8 cellular contexts compared by ENCODE assay signal in genomic region chr3:42880601-42881451, GRCh38. TPM values are rescaled to one million over a fixed set of nuclear protein-coding genes. Genes with fewer than 3 reads are reported as not detected.
DNase-seq lines count a peak whose midpoint lies in the region; ATAC-seq, FAIRE-seq and TF ChIP-seq lines count a peak whose summit lies in the region.

No MANE protein-coding gene starts in this region.

- peak overlapping the region; percentile 93 for H2AFZ ChIP-seq in endothelial cell of umbilical vein (ENCODE audit: low read depth, low read length)

- peak; percentile 80 to 91 (median 85) for DNase-seq in CD8-positive, alpha-beta memory T cell
- DNase-seq in NK-92 (lab: John Stamatoyannopoulos, UW; ENCODE audit: unreplicated experiment) (peak; percentile 42), endothelial cell of umbilical vein (ENCODE audit: low read depth, low spot score) (peak; percentile 46), midbrain (lab: John Stamatoyannopoulos, UW) (peak; percentile 83)
- peak; percentile 66 to 76 (median 71) for DNase-seq in activated CD8-positive, alpha-beta memory T cell treated with anti-CD3 and anti-CD28 coated beads for 48 hours (ENCODE audit: low read depth in 2 of 3, low spot score in 2 of 3)
- DNase-seq in stimulated activated CD8-positive, alpha-beta memory T cell treated with anti-CD3 and anti-CD28 coated beads, Interleukin-15, amount 100 ng/mL, for 4 hours (ENCODE audit: low read depth in 2 of 2), result peak; percentile 74 to 76

- H3K27ac Mint-ChIP-seq in CD8-positive, alpha-beta memory T cell, result peak overlapping the region; percentile 25 to 96 (median 88)

- H3K4me2 ChIP-seq in endothelial cell of umbilical vein (ENCODE audit: insufficient read depth, low read length), result peak overlapping the region; percentile 51

- POLR2A ChIA-PET in CD8-positive, alpha-beta memory T cell (lab: Charles Lee), result no interaction called here
- POLR2A ChIA-PET in endothelial cell of umbilical vein (lab: Charles Lee), result no interaction called here

- no peaks in the 10 kb centered on the region for H3K9me1 ChIP-seq in endothelial cell of umbilical vein (replicated peaks; ENCODE audit: control insufficient read depth, extremely low read depth, insufficient read depth, low read length)

- H3K4me1 ChIP-seq in CD8-positive, alpha-beta memory T cell (ENCODE audit: insufficient read depth, low read length), result peaks cover 10% of the 10 kb centered on the region
- H3K4me1 ChIP-seq in endothelial cell of umbilical vein (ENCODE audit: control insufficient read depth, extremely low read depth, insufficient read depth, low read length), result peaks cover 7% of the 10 kb centered on the region

- no peak for TF ChIP-seq POLR2A in endothelial cell of umbilical vein (IDR thresholded peaks at IDR 0.05; ENCODE audit: low read depth, low read length)

- peak overlapping the region; percentile 22 for H3K9ac ChIP-seq in endothelial cell of umbilical vein (replicated peaks; ENCODE audit: extremely low read depth, insufficient read depth, low read length)

- TF ChIP-seq CTCF in endothelial cell of umbilical vein (IDR thresholded peaks at IDR 0.05; ENCODE audit: extremely low read depth in 1 of 2, insufficient read depth in 1 of 2, low read depth in 1 of 2, low read length in 2 of 2), result peak; percentile 88 to 94

- no TSS peak for BruUV-seq in endothelial cell of umbilical vein (replicated peaks; lab: Mats Ljungman, UMichigan)

- H3K36me3 Mint-ChIP-seq in CD8-positive, alpha-beta memory T cell, result no peaks in the 10 kb centered on the region

- CTCF ChIA-PET in CD8-positive, alpha-beta memory T cell (lab: Charles Lee), result interaction anchor here (0.6 to 1.9 kb wide), 9 partner anchors 35 to 223 kb away, joined by 3 to 19 read pairs (median 4); no protein-coding TSS in a partner anchor
- CTCF ChIA-PET in endothelial cell of umbilical vein (lab: Charles Lee), result interaction anchor here (0.6 to 2.2 kb wide), 15 partner anchors 8 to 651 kb away, joined by 3 to 21 read pairs (median 3); no protein-coding TSS in a partner anchor

- dilution Hi-C loops in endothelial cell of umbilical vein (cut with MboI; ENCODE audit: extremely low pct_ligation_motif_present, low sequenced_read_pairs), result no loop called here

- H3K4me3 Mint-ChIP-seq in CD8-positive, alpha-beta memory T cell, result peak overlapping the region; percentile 77 to 91 (median 82)

- no peaks in the 10 kb centered on the region for H3K36me3 ChIP-seq in CD8-positive, alpha-beta memory T cell (ENCODE audit: insufficient read depth, low read length)
- no peaks in the 10 kb centered on the region for H3K36me3 ChIP-seq in endothelial cell of umbilical vein (ENCODE audit: control insufficient read depth in 2 of 2, extremely low read depth in 1 of 2, insufficient read depth in 2 of 2, low read length in 2 of 2)

- no peaks in the 10 kb centered on the region for H4K20me1 ChIP-seq in endothelial cell of umbilical vein (replicated peaks; ENCODE audit: control insufficient read depth, extremely low read depth, insufficient read depth, low read length)

- H3K27me3 ChIP-seq in CD8-positive, alpha-beta memory T cell (ENCODE audit: insufficient read depth, low read length, poor library complexity, severe bottlenecking), result no peaks in the 10 kb centered on the region
- peaks cover 11 to 16% of the 10 kb centered on the region in 2 experiments for H3K27me3 ChIP-seq in endothelial cell of umbilical vein (ENCODE audit: control insufficient read depth in 2 of 2, insufficient read depth in 2 of 2, low read length in 2 of 2)

- peak overlapping the region; percentile 51 for H3K4me3 ChIP-seq in CD8-positive, alpha-beta memory T cell (ENCODE audit: low read length)
- H3K4me3 ChIP-seq in endothelial cell of umbilical vein (replicated peaks in 1 of 3; ENCODE audit: insufficient read depth in 1 of 3, low read depth in 1 of 3, low read length in 3 of 3), result peak overlapping the region; percentile 23 to 40 (median 38)

- FAIRE-seq in endothelial cell of umbilical vein (lab: Jason Lieb, UNC), result peak; percentile 87

- intact Hi-C loops in endothelial cell of umbilical vein (cut with micrococcal nuclease), result loop anchor here (1.0 kb wide), 2 partner anchors 50 to 100 kb away; no protein-coding TSS in a partner anchor

- H3K4me1 Mint-ChIP-seq in CD8-positive, alpha-beta memory T cell, result peaks cover 9 to 17% (median 12%) of the 10 kb centered on the region in 3 donors

- H3K79me2 ChIP-seq in endothelial cell of umbilical vein (ENCODE audit: control insufficient read depth, insufficient read depth, low read length), result no peaks in the 10 kb centered on the region

- no peaks in the 10 kb centered on the region for H3K9me3 Mint-ChIP-seq in CD8-positive, alpha-beta memory T cell

- peak; percentile 98 for ATAC-seq in GM19438 (IDR thresholded peaks at IDR 0.05; ENCODE audit: low read depth, unreplicated experiment)
- ATAC-seq in HG03565 (IDR thresholded peaks at IDR 0.05; ENCODE audit: unreplicated experiment), result peak; percentile 95

- peaks cover 2 to 5% of the 10 kb centered on the region in 2 donors for H3K27me3 Mint-ChIP-seq in CD8-positive, alpha-beta memory T cell

- H3K9me3 ChIP-seq in CD8-positive, alpha-beta memory T cell (ENCODE audit: low read length), result no peaks in the 10 kb centered on the region
- H3K9me3 ChIP-seq in endothelial cell of umbilical vein (replicated peaks; ENCODE audit: control insufficient read depth, insufficient read depth, low read length), result no peaks in the 10 kb centered on the region

- peak overlapping the region; percentile 34 for H3K27ac ChIP-seq in CD8-positive, alpha-beta memory T cell (ENCODE audit: low read depth, low read length)
- no peak overlapping the region for H3K27ac ChIP-seq in endothelial cell of umbilical vein (ENCODE audit: insufficient read depth, low read depth, low read length)

TF ChIP-seq in endothelial cell of umbilical vein, 7 proteins besides CTCF, POLR2A, EP300 and RAD21:
- TF ChIP-seq MYC (IDR thresholded peaks at IDR 0.05; ENCODE audit: low read depth, low read length), result no peak
- TF ChIP-seq GATA2 (IDR thresholded peaks at IDR 0.05; ENCODE audit: insufficient read depth, insufficient read length, low read depth, low read length), result no peak
TF ChIP-seq in endothelial cell of umbilical vein: peak in this region for 0.

RNA-seq across cellular contexts. Expression of gene CYP8B1, which starts 5.1 kb away (rescaled TPM):
- not detected for total RNA-seq in CD8-positive, alpha-beta memory T cell
- not detected for polyA plus RNA-seq in CD8-positive, alpha-beta memory T cell
- not detected in 2 replicates for total RNA-seq in endothelial cell of umbilical vein
- not detected in 2 replicates for polyA plus RNA-seq in endothelial cell of umbilical vein
- polyA plus RNA-seq in endothelial cell of umbilical vein (2011; cell fraction: cytosol; rRNA removed), result not detected in 2 replicates
- polyA plus RNA-seq in endothelial cell of umbilical vein (2011; cell fraction: nucleus; rRNA removed), result not detected in 2 replicates
- polyA plus RNA-seq in endothelial cell of umbilical vein (2012), result not detected in 2 replicates
- polyA minus RNA-seq in endothelial cell of umbilical vein, result not detected in 2 replicates
- not detected for polyA minus RNA-seq in endothelial cell of umbilical vein (2011; cell fraction: cytosol; rRNA and poly(A)+ RNA removed)
- not detected in 2 replicates for polyA minus RNA-seq in endothelial cell of umbilical vein (2011; cell fraction: nucleus; rRNA and poly(A)+ RNA removed)

RNA-seq across cellular contexts. Expression of gene ZNF662, which starts 25.1 kb away (rescaled TPM):
- 1 to 10 TPM; 1.1 to 1.5 TPM for total RNA-seq in CD8-positive, alpha-beta memory T cell
- not detected for polyA plus RNA-seq in CD8-positive, alpha-beta memory T cell
- total RNA-seq in endothelial cell of umbilical vein, result 0.83 and 4.3 TPM in 2 replicates
- 0.84 and 0.86 TPM in 2 replicates for polyA plus RNA-seq in endothelial cell of umbilical vein
- 0.38 and 0.44 TPM in 2 replicates for polyA plus RNA-seq in endothelial cell of umbilical vein (2011; cell fraction: cytosol; rRNA removed)
- polyA plus RNA-seq in endothelial cell of umbilical vein (2011; cell fraction: nucleus; rRNA removed), result 4.7 and 5.1 TPM in 2 replicates
- 1.4 and 3.5 TPM in 2 replicates for polyA plus RNA-seq in endothelial cell of umbilical vein (2012)
- polyA minus RNA-seq in endothelial cell of umbilical vein, result 1.2 and 1.5 TPM in 2 replicates
- polyA minus RNA-seq in endothelial cell of umbilical vein (2011; cell fraction: cytosol; rRNA and poly(A)+ RNA removed), result not detected
- polyA minus RNA-seq in endothelial cell of umbilical vein (2011; cell fraction: nucleus; rRNA and poly(A)+ RNA removed), result 2.0 and 3.1 TPM in 2 replicates
